Comparison of ENCODE assay signal across 13 cellular contexts in genomic region chr7:50362712-50363282, GRCh38. TPM values are rescaled to one million over a fixed set of nuclear protein-coding genes. Genes with fewer than 3 reads are reported as not detected.
DNase-seq lines count a peak whose midpoint lies in the region; ATAC-seq and TF ChIP-seq lines count a peak whose summit lies in the region.
"Had no signal": no experiment of that assay in that cellular context is flagged by ENCODE, and none has a peak within 500 bp of the region (broad histone marks: within the 10 kb centered on the region; RNA-seq: fewer than 3 reads in every experiment).

No MANE protein-coding gene starts in this region.

- no peaks in the 10 kb centered on the region for H3K9me3 Mint-ChIP-seq in activated T-helper 2 cell treated with anti-CD3 and anti-CD28 coated beads, Interferon-gamma antibody, Interleukin-2, Interleukin-4, amounts not matched to agents 10 μg/mL and 5 μg/mL and 100 μg/mL, durations not matched to agents 14 hours and 24 hours and 36 hours
- peaks cover 0 to 10% (median 0%) of the 10 kb centered on the region in 9 donors for H3K9me3 Mint-ChIP-seq in naive thymus-derived CD8-positive, alpha-beta T cell
- H3K9me3 Mint-ChIP-seq: mesothelial cell of epicardium had no signal

- H3K4me1 ChIP-seq in DND-41 (ENCODE audit: insufficient read depth, low read length) (peaks cover 56% of the 10 kb centered on the region), OCI-LY3 (ENCODE audit: low read length) (peaks cover 49% of the 10 kb centered on the region), PC-9 (replicated peaks; ENCODE audit: insufficient read depth) (no peaks in the 10 kb centered on the region)

- no peaks in the 10 kb centered on the region for H3K27me3 Mint-ChIP-seq in activated T-helper 2 cell treated with anti-CD3 and anti-CD28 coated beads, Interferon-gamma antibody, Interleukin-2, Interleukin-4, amounts not matched to agents 10 μg/mL and 5 μg/mL and 100 μg/mL, durations not matched to agents 14 hours and 24 hours and 36 hours (ENCODE audit: low read depth)
- no peaks in the 10 kb centered on the region for H3K27me3 Mint-ChIP-seq in naive thymus-derived CD8-positive, alpha-beta T cell

- POLR2A ChIA-PET in naive thymus-derived CD8-positive, alpha-beta T cell (lab: Charles Lee): interaction anchor here (0.8 to 44.8 kb wide), 10 partner anchors 11 to 157 kb away, joined by 3 to 1553 read pairs (median 26); partner anchors contain the start of gene IKZF1
- POLR2A ChIA-PET in PC-9 (lab: Charles Lee; ENCODE audit: unreplicated experiment): interaction anchor here (0.6 kb wide), 1 partner anchor 13 kb away, joined by 3 read pairs; no protein-coding TSS in a partner anchor

- no peak overlapping the region; the same call in 1 of the 2 replicates for H3K9ac ChIP-seq in DND-41 (ENCODE audit: low read depth, low read length)
- no peak overlapping the region for H3K9ac ChIP-seq in OCI-LY3 (ENCODE audit: low read length)
- H3K9ac ChIP-seq: GM23248 had no signal

- H3K4me1 Mint-ChIP-seq in activated T-helper 2 cell treated with anti-CD3 and anti-CD28 coated beads, Interferon-gamma antibody, Interleukin-2, Interleukin-4, amounts not matched to agents 10 μg/mL and 5 μg/mL and 100 μg/mL, durations not matched to agents 14 hours and 24 hours and 36 hours (ENCODE audit: low read depth): peaks cover 95% of the 10 kb centered on the region
- H3K4me1 Mint-ChIP-seq in naive thymus-derived CD8-positive, alpha-beta T cell: peaks cover 60 to 99% (median 98%) of the 10 kb centered on the region in 4 donors

- CTCF ChIA-PET in PC-9 (lab: Charles Lee): no interaction called here

- H2AFZ ChIP-seq in DND-41 (ENCODE audit: low read depth, low read length) (no peak overlapping the region), OCI-LY3 (ENCODE audit: low read depth, low read length) (no peak overlapping the region), PC-9 (no peak overlapping the region)
- H2AFZ ChIP-seq: GM23248 had no signal

- H3F3A ChIP-seq in PC-9 (ENCODE audit: insufficient read depth, low read depth): no peaks in the 10 kb centered on the region

- H3K4me2 ChIP-seq in DND-41 (ENCODE audit: insufficient read depth, low read length) (no peak overlapping the region), OCI-LY3 (ENCODE audit: low read length) (no peak overlapping the region), PC-9 (no peak overlapping the region)

- H3K4me3 ChIP-seq in DND-41 (ENCODE audit: low read depth in 1 of 2, low read length in 2 of 2) (no peak overlapping the region), OCI-LY3 (ENCODE audit: low read length) (no peak overlapping the region), PC-9 (no peak overlapping the region)
- H3K4me3 ChIP-seq: GM23248 had no signal

- H3K27ac Mint-ChIP-seq in activated T-helper 2 cell treated with anti-CD3 and anti-CD28 coated beads, Interferon-gamma antibody, Interleukin-2, Interleukin-4, amounts not matched to agents 10 μg/mL and 5 μg/mL and 100 μg/mL, durations not matched to agents 14 hours and 24 hours and 36 hours: peak overlapping the region; percentile 98
- peak overlapping the region in 9 of 10 donors; percentile 96 to 100 (median 100) for H3K27ac Mint-ChIP-seq in naive thymus-derived CD8-positive, alpha-beta T cell
- H3K27ac Mint-ChIP-seq: mesothelial cell of epicardium had no signal

- H3K36me3 Mint-ChIP-seq in activated T-helper 2 cell treated with anti-CD3 and anti-CD28 coated beads, Interferon-gamma antibody, Interleukin-2, Interleukin-4, amounts not matched to agents 10 μg/mL and 5 μg/mL and 100 μg/mL, durations not matched to agents 14 hours and 24 hours and 36 hours (ENCODE audit: low read depth): peaks cover 98% of the 10 kb centered on the region
- peaks cover 11 to 83% (median 40%) of the 10 kb centered on the region in 3 donors for H3K36me3 Mint-ChIP-seq in naive thymus-derived CD8-positive, alpha-beta T cell
- H3K36me3 Mint-ChIP-seq: mesothelial cell of epicardium had no signal

- no peaks in the 10 kb centered on the region for H4K20me1 ChIP-seq in DND-41 (ENCODE audit: insufficient read depth, low read length)
- peaks cover 85% of the 10 kb centered on the region for H4K20me1 ChIP-seq in OCI-LY3 (ENCODE audit: insufficient read depth, low read length)
- no peaks in the 10 kb centered on the region for H4K20me1 ChIP-seq in PC-9 (ENCODE audit: insufficient read depth)

- intact Hi-C loops in activated T-helper 2 cell treated with anti-CD3 and anti-CD28 coated beads, Interferon-gamma antibody, Interleukin-2, Interleukin-4, amounts not matched to agents 10 μg/mL and 5 μg/mL and 100 μg/mL, durations not matched to agents 14 hours and 24 hours and 36 hours (cut with micrococcal nuclease): no loop called here
- intact Hi-C loops in PC-9 (cut with micrococcal nuclease; ENCODE audit: unreplicated experiment): no loop called here

- H3K79me2 ChIP-seq in DND-41 (ENCODE audit: insufficient read depth, low read length) (peaks cover 87% of the 10 kb centered on the region), OCI-LY3 (ENCODE audit: low read length) (peaks cover 100% of the 10 kb centered on the region), PC-9 (ENCODE audit: low read depth) (no peaks in the 10 kb centered on the region)

- DNase-seq in DND-41: peak; percentile 70
- DNase-seq in activated T-helper 2 cell treated with anti-CD3 and anti-CD28 coated beads, Interferon-gamma antibody, Interleukin-2, Interleukin-4, amounts not matched to agents 10 μg/mL and 5 μg/mL and 100 μg/mL, durations not matched to agents 14 hours and 24 hours and 36 hours (ENCODE audit: low spot score): peak; percentile 53
- peak in 8 of 10 donors; percentile 39 to 77 (median 62) for DNase-seq in naive thymus-derived CD8-positive, alpha-beta T cell
- DNase-seq in C1 segment of cervical spinal cord (lab: John Stamatoyannopoulos, UW): no peak
- no peak for DNase-seq in PC-9
- DNase-seq in DMS 273 treated with DMSO at 0.1 percent for 48 hours (lab: John Stamatoyannopoulos, UW): no peak
- DNase-seq: Calu3, GM23248, NCI-H774 had no signal

- H3K4me3 Mint-ChIP-seq in activated T-helper 2 cell treated with anti-CD3 and anti-CD28 coated beads, Interferon-gamma antibody, Interleukin-2, Interleukin-4, amounts not matched to agents 10 μg/mL and 5 μg/mL and 100 μg/mL, durations not matched to agents 14 hours and 24 hours and 36 hours (ENCODE audit: low read depth): peak overlapping the region; percentile 37
- peak overlapping the region; percentile 48 to 88 (median 79) for H3K4me3 Mint-ChIP-seq in naive thymus-derived CD8-positive, alpha-beta T cell
- H3K4me3 Mint-ChIP-seq: mesothelial cell of epicardium had no signal

- H3K36me3 ChIP-seq in DND-41 (ENCODE audit: insufficient read depth, low read length) (peaks cover 71% of the 10 kb centered on the region), OCI-LY3 (replicated peaks; ENCODE audit: low read depth, low read length) (peaks cover 83% of the 10 kb centered on the region), PC-9 (ENCODE audit: low read depth) (no peaks in the 10 kb centered on the region)

- H3K9me3 ChIP-seq in DND-41 (ENCODE audit: insufficient read depth, low read length, severe bottlenecking): no peaks in the 10 kb centered on the region
- H3K9me3 ChIP-seq in OCI-LY3 (ENCODE audit: insufficient read depth, low read length): no peaks in the 10 kb centered on the region
- H3K9me3 ChIP-seq in PC-9 (ENCODE audit: insufficient read depth, low read depth): no peaks in the 10 kb centered on the region

- H3K27ac ChIP-seq in DND-41 (ENCODE audit: low read length) (peak overlapping the region; percentile 95), OCI-LY3 (ENCODE audit: low read length) (peak overlapping the region; percentile 13; the same call in 1 of the 2 replicates), PC-9 (no peak overlapping the region)
- H3K27ac ChIP-seq: epithelial cell of prostate, GM23248 had no signal

- BruUV-seq in PC-9 (replicated peaks; lab: Mats Ljungman, UMichigan): no TSS peak

- TF ChIP-seq CTCF in DND-41 (IDR thresholded peaks at IDR 0.05; ENCODE audit: borderline replicate concordance, extremely low read depth, low read length, poor library complexity, severe bottlenecking) (no peak), OCI-LY3 (IDR thresholded peaks at IDR 0.05; ENCODE audit: low read depth, low read length) (no peak), PC-9 (conservative IDR thresholded peaks at IDR 0.05) (no peak)

- H3K27me3 ChIP-seq in DND-41 (ENCODE audit: insufficient read depth, low read length, poor library complexity): no peaks in the 10 kb centered on the region
- no peaks in the 10 kb centered on the region for H3K27me3 ChIP-seq in OCI-LY3 (ENCODE audit: low read depth, low read length)
- peaks cover 94% of the 10 kb centered on the region for H3K27me3 ChIP-seq in PC-9 (ENCODE audit: insufficient read depth, low read depth)

- 0 out of 3 replicates have a peak, but pooled peaks have one; percentile 10 for ATAC-seq in DND-41 (ENCODE audit: insufficient read depth, low read depth)
- ATAC-seq in naive thymus-derived CD8-positive, alpha-beta T cell: peak; percentile 9 to 20
- no peak for ATAC-seq in GM21515 (IDR thresholded peaks at IDR 0.05; ENCODE audit: unreplicated experiment)

- no peaks in the 10 kb centered on the region for H3K9me2 ChIP-seq in PC-9 (ENCODE audit: insufficient read depth)

RNA-seq across cellular contexts. Expression of gene IKZF1, which starts 58.3 kb away (rescaled TPM):
- 360 and 371 TPM in 2 replicates for total RNA-seq in activated T-helper 2 cell treated with anti-CD3 and anti-CD28 coated beads, Interferon-gamma antibody, Interleukin-2, Interleukin-4, amounts not matched to agents 10 μg/mL and 5 μg/mL and 100 μg/mL, durations not matched to agents 14 hours and 24 hours and 36 hours
- total RNA-seq in naive thymus-derived CD8-positive, alpha-beta T cell: 100 to 1,000 TPM; 416 to 435 TPM
- polyA plus RNA-seq in naive thymus-derived CD8-positive, alpha-beta T cell: 100 to 1,000 TPM; 145 to 257 (median 209) TPM
- total RNA-seq in PC-9 (2021): not detected in 2 replicates
- total RNA-seq: GM23248 had no signal
- polyA plus RNA-seq: GM23248 had no signal

Comparison
In these comparisons a context has a peak if more than half of its experiments do, and no peak if none do; other contexts are left out.
1. DNase-seq: peak in DND-41 (single experiment), activated T-helper 2 cell treated with anti-CD3 and anti-CD28 coated beads, Interferon-gamma antibody, Interleukin-2, Interleukin-4, amounts not matched to agents 10 μg/mL and 5 μg/mL and 100 μg/mL, durations not matched to agents 14 hours and 24 hours and 36 hours (single experiment) and naive thymus-derived CD8-positive, alpha-beta T cell (8 of 10); none in C1 segment of cervical spinal cord (0 of 14), PC-9 (0 of 2) and DMS 273 treated with DMSO at 0.1 percent for 48 hours (single experiment).
2. RNA of gene IKZF1, which starts 58.3 kb away (total RNA-seq): 416 to 435 TPM in naive thymus-derived CD8-positive, alpha-beta T cell and 360 to 371 TPM in activated T-helper 2 cell treated with anti-CD3 and anti-CD28 coated beads, Interferon-gamma antibody, Interleukin-2, Interleukin-4, amounts not matched to agents 10 μg/mL and 5 μg/mL and 100 μg/mL, durations not matched to agents 14 hours and 24 hours and 36 hours; not detected in PC-9; every median in the first group is over 100 times any median in the second.